Comparison of ENCODE assay signal across 20 cellular contexts in genomic region chr5:155947394-155948062, GRCh38.
DNase-seq lines count a peak whose midpoint lies in the region; ATAC-seq and TF ChIP-seq lines count a peak whose summit lies in the region.
"Had no signal": no experiment of that assay in that cellular context is flagged by ENCODE, and none has a peak within 500 bp of the region (broad histone marks: within the 10 kb centered on the region; RNA-seq: fewer than 3 reads in every experiment).

No MANE protein-coding gene starts in this region.

- POLR2A ChIA-PET in IMR-90 (lab: Charles Lee; ENCODE audit: unreplicated experiment) = no interaction called here

- peak overlapping the region; percentile 18; the same call in 1 of the 2 replicates for H3K4ac ChIP-seq in IMR-90 (ENCODE audit: low read depth, low read length)

- H4K5ac ChIP-seq in IMR-90 (ENCODE audit: low read depth, low read length) = peak overlapping the region; percentile 60

- no peak for TF ChIP-seq POLR2A in IMR-90 (IDR thresholded peaks at IDR 0.05; ENCODE audit: low read depth, low read length)

- peak overlapping the region; percentile 14; the same call in 1 of the 2 replicates for H2AK5ac ChIP-seq in IMR-90 (ENCODE audit: low read depth, low read length)

- no peak overlapping the region for H3K4me3 ChIP-seq in AG10803 (ENCODE audit: low read length)
- no peak overlapping the region for H3K4me3 ChIP-seq in IMR-90 (ENCODE audit: insufficient read depth, low read depth, low read length)
- H3K4me3 ChIP-seq: K562, MG63 had no signal

- H4K20me1 ChIP-seq in IMR-90 (ENCODE audit: insufficient read depth, low read length) = no peaks in the 10 kb centered on the region

- H3K36me3 ChIP-seq in IMR-90 (ENCODE audit: control insufficient read depth, insufficient read depth, low read length) = no peaks in the 10 kb centered on the region
- H3K36me3 ChIP-seq: MG63 had no signal

- no CpG with 5 or more reads among the region's 4 CpGs for WGBS in IMR-90 (ENCODE audit: extremely low coverage in 2 of 2, insufficient read length in 1 of 2), 2 experiments

- peak overlapping the region; percentile 19 for H4K91ac ChIP-seq in IMR-90 (ENCODE audit: insufficient read depth, low read depth, low read length)

- H2BK15ac ChIP-seq in IMR-90 (ENCODE audit: low read depth, low read length) = no peak overlapping the region

- peak overlapping the region; percentile 51 for H2BK20ac ChIP-seq in IMR-90 (ENCODE audit: low read depth, low read length)

- CTCF ChIA-PET in IMR-90 (lab: Yijun Ruan, JAX) = no interaction called here

- no peak overlapping the region for H2AK9ac ChIP-seq in IMR-90 (replicated peaks; ENCODE audit: low read depth, low read length, poor library complexity)

- no peaks in the 10 kb centered on the region for H3K9me3 ChIP-seq in IMR-90 (ENCODE audit: control insufficient read depth, insufficient read depth, low read length)
- H3K9me3 ChIP-seq: MG63 had no signal

- no peaks in the 10 kb centered on the region for H3K27me3 ChIP-seq in IMR-90 (ENCODE audit: control insufficient read depth, insufficient read depth, low read length)
- H3K27me3 ChIP-seq: MG63 had no signal

- dilution Hi-C loops in IMR-90 (cut with HindIII; ENCODE audit: low sequenced_read_pairs, unreplicated experiment) = no loop called here

- peaks cover 3% of the 10 kb centered on the region; the same call in 1 of the 2 replicates for H3K9me1 ChIP-seq in IMR-90 (ENCODE audit: insufficient read depth, low read length)

- ATAC-seq in IMR-90 (ENCODE audit: low read depth) = 0 out of 2 replicates have a peak, but pooled peaks have one; percentile 31
- no peak for ATAC-seq in HG02763 (IDR thresholded peaks at IDR 0.05; ENCODE audit: unreplicated experiment)
- ATAC-seq: K562, T-cell had no signal

- BruUV-seq in IMR-90 (replicated peaks; lab: Mats Ljungman, UMichigan) = no TSS peak

- H3K4me2 ChIP-seq in IMR-90 (ENCODE audit: low read depth, low read length) = no peak overlapping the region

- H3K56ac ChIP-seq in IMR-90 (ENCODE audit: extremely low read depth, insufficient read depth, low read length) = no peak overlapping the region

- H2BK120ac ChIP-seq in IMR-90 (ENCODE audit: low read depth, low read length) = peak overlapping the region; percentile 5; the same call in 1 of the 2 replicates

- no peak overlapping the region for H2AFZ ChIP-seq in IMR-90 (replicated peaks; ENCODE audit: low read length, poor library complexity)

- no peaks in the 10 kb centered on the region for H3K79me1 ChIP-seq in IMR-90 (ENCODE audit: low read depth in 1 of 2, low read length in 2 of 2)

- in situ Hi-C loops in IMR-90 (cut with MboI; ENCODE audit: low sequenced_read_pairs) = loop anchor here (25.0 kb wide), 1 partner anchor 1190 kb away; the partner anchor contains the start of gene MED7

- peak overlapping the region; percentile 55; the same call in 1 of the 2 replicates for H3K27ac ChIP-seq in IMR-90 (ENCODE audit: insufficient read depth, low read length)
- H3K27ac ChIP-seq: RWPE1 had no signal

- peak overlapping the region; percentile 17 for H2BK5ac ChIP-seq in IMR-90 (ENCODE audit: low read depth, low read length, poor library complexity, severe bottlenecking)

- H3K14ac ChIP-seq in IMR-90 (replicated peaks; ENCODE audit: low read depth, low read length) = 0 out of 2 replicates have a peak overlapping the region, but pooled peaks have one; percentile 3

- TF ChIP-seq RAD21 in IMR-90 (IDR thresholded peaks at IDR 0.05; ENCODE audit: low read length) = no peak

- H3K9ac ChIP-seq in IMR-90 (ENCODE audit: low read depth, low read length) = no peak overlapping the region

- peak overlapping the region; percentile 73 for H3K18ac ChIP-seq in IMR-90 (ENCODE audit: low read depth, low read length)

- H3K23ac ChIP-seq in IMR-90 (ENCODE audit: low read depth, low read length) = no peak overlapping the region

- TF ChIP-seq CTCF in AG10803 (conservative IDR thresholded peaks at IDR 0.05; ENCODE audit: low read length) (no peak), IMR-90 (conservative IDR thresholded peaks at IDR 0.05; ENCODE audit: low read depth, low read length) (no peak)

- DNase-seq in AG10803 (ENCODE audit: low read depth) = peak; percentile 58
- DNase-seq in IMR-90 = peak; percentile 63
- peak; percentile 1 for DNase-seq in iris pigment epithelial cell (ENCODE audit: low read depth)
- no peak for DNase-seq in stimulated activated CD4-positive, alpha-beta T cell treated with anti-CD3 and anti-CD28 coated beads, Interleukin-2, amount 100 ng/mL, for 48 hours
- no peak for DNase-seq in AML-193 (lab: John Stamatoyannopoulos, UW)
- DNase-seq in hypothalamus (lab: John Stamatoyannopoulos, UW) = no peak
- DNase-seq: ACHN; GDM1; H9; MG63; NCI-H1048; NCI-H1436 treated with DMSO at 0.1 percent for 48 hours; NCI-H1930; NCI-H510A; NK-92 treated with Interleukin-12 subunit alpha and Interleukin-12 subunit beta, amount 100 ng/mL, for 24 hours; SIG-M5; T-cell had no signal

- peak overlapping the region; percentile 26 to 56; a peak in 1 of 4 replicates for H4K8ac ChIP-seq in IMR-90 (ENCODE audit: low read depth in 2 of 2, low read length in 2 of 2)

- intact Hi-C loops in IMR-90 (cut with micrococcal nuclease) = loop anchor here (5.0 to 10.0 kb wide), 3 partner anchors 417 to 695 kb away; no protein-coding TSS in a partner anchor

- H3K4me1 ChIP-seq in IMR-90 (ENCODE audit: control insufficient read depth, insufficient read depth, low read length) = peaks cover 7% of the 10 kb centered on the region; the same call in 1 of the 2 replicates

TF ChIP-seq in IMR-90, 13 proteins besides CTCF, POLR2A, EP300 and RAD21:
- TF ChIP-seq NFE2L2 (IDR thresholded peaks at IDR 0.05; ENCODE audit: low read depth, low read length) (peak; percentile 57; the same call in 1 of the 2 replicates), CEBPB (IDR thresholded peaks at IDR 0.05; ENCODE audit: low read depth, low read length) (peak; percentile 76), ELK1 (IDR thresholded peaks at IDR 0.05; ENCODE audit: borderline replicate concordance, low read depth, low read length) (no peak)

Comparison
In these comparisons a context has a peak if more than half of its experiments do, and no peak if none do; other contexts are left out.
1. DNase-seq: peak in AG10803 (single experiment), IMR-90 (single experiment) and iris pigment epithelial cell (single experiment); none in stimulated activated CD4-positive, alpha-beta T cell treated with anti-CD3 and anti-CD28 coated beads, Interleukin-2, amount 100 ng/mL, for 48 hours (0 of 2), AML-193 (0 of 2) and hypothalamus (0 of 51).